16 cellular contexts compared by ENCODE assay signal in the genomic region with DNA sequence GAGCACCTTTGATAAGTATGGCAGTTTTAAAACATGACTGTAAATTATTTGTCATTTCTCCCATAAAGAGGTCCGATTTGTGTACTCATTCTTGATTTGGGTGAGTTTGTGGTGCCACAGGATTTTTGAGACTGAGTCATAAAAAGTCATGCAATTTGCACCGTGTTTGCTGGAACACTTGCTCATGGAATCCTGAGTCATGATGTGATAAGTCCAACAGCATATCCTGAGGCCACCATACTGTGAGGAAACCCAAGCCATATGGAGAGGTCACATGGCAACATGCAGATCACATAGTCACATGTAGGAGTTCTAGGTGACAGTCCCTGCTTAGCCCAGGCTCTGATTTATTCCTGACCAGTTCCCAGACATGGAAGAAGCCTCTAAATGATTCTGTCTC. TPM values are rescaled to one million over a fixed set of nuclear protein-coding genes. Genes with fewer than 3 reads are reported as not detected.
DNase-seq lines count a peak whose midpoint lies in the region; ATAC-seq and TF ChIP-seq lines count a peak whose summit lies in the region.
"Had no signal": no experiment of that assay in that cellular context is flagged by ENCODE, and none has a peak within 500 bp of the region (broad histone marks: within the 10 kb centered on the region; RNA-seq: fewer than 3 reads in every experiment).

No MANE protein-coding gene starts in this region.

- H3K4me1 Mint-ChIP-seq in activated CD4-positive, alpha-beta T cell treated with anti-CD3 and anti-CD28 coated beads, Interleukin-2, amount 10 ng/mL, durations not matched to agents 24 days and 14 days: no peaks in the 10 kb centered on the region
- H3K4me1 Mint-ChIP-seq: naive B cell had no signal

- no peak for TF ChIP-seq POLR2A in vagina (IDR thresholded peaks at IDR 0.05)

- intact Hi-C loops in activated CD4-positive, alpha-beta T cell treated with anti-CD3 and anti-CD28 coated beads, Interleukin-2, amount 10 ng/mL, durations not matched to agents 24 days and 14 days (cut with micrococcal nuclease): no loop called here
- intact Hi-C loops in vagina (cut with DNase I): no loop called here

- in situ Hi-C loops in SK-MEL-5 (cut with HindIII; ENCODE audit: low pct_unique_long_range_greater_than_20kb, low sequenced_read_pairs): no loop called here

- no peaks in the 10 kb centered on the region for H3K4me1 ChIP-seq in vagina
- H3K4me1 ChIP-seq: A549 had no signal

- H3K27ac ChIP-seq in vagina: no peak overlapping the region
- H3K27ac ChIP-seq: A549 had no signal

- H3K36me3 ChIP-seq in vagina: no peaks in the 10 kb centered on the region

- H3K9me3 Mint-ChIP-seq in activated CD4-positive, alpha-beta T cell treated with anti-CD3 and anti-CD28 coated beads, Interleukin-2, amount 10 ng/mL, durations not matched to agents 24 days and 14 days: no peaks in the 10 kb centered on the region

- no peak for ATAC-seq in GM18502 (IDR thresholded peaks at IDR 0.05; ENCODE audit: poor library complexity, unreplicated experiment)
- ATAC-seq: A549, sciatic nerve had no signal

- H3K27ac Mint-ChIP-seq in activated CD4-positive, alpha-beta T cell treated with anti-CD3 and anti-CD28 coated beads, Interleukin-2, amount 10 ng/mL, durations not matched to agents 24 days and 14 days: no peak overlapping the region
- H3K27ac Mint-ChIP-seq: naive B cell had no signal

- H3K36me3 Mint-ChIP-seq in activated CD4-positive, alpha-beta T cell treated with anti-CD3 and anti-CD28 coated beads, Interleukin-2, amount 10 ng/mL, durations not matched to agents 24 days and 14 days (ENCODE audit: low read depth): no peaks in the 10 kb centered on the region
- H3K36me3 Mint-ChIP-seq: naive B cell had no signal

- H3K4me3 Mint-ChIP-seq in activated CD4-positive, alpha-beta T cell treated with anti-CD3 and anti-CD28 coated beads, Interleukin-2, amount 10 ng/mL, durations not matched to agents 24 days and 14 days: no peak overlapping the region
- H3K4me3 Mint-ChIP-seq: naive B cell had no signal

- no peak for TF ChIP-seq CTCF in fibroblast of mammary gland (conservative IDR thresholded peaks at IDR 0.05; ENCODE audit: control insufficient read depth, insufficient read depth, low read depth, low read length)
- TF ChIP-seq CTCF in vagina (IDR thresholded peaks at IDR 0.05): no peak

- H3K4me3 ChIP-seq in fibroblast of mammary gland (ENCODE audit: control insufficient read depth, low read depth, low read length) (no peak overlapping the region), vagina (no peak overlapping the region)
- H3K4me3 ChIP-seq: A549 had no signal

- peak; percentile 20 for DNase-seq in activated CD4-positive, alpha-beta T cell treated with anti-CD3 and anti-CD28 coated beads, Interleukin-2, amount 10 ng/mL, durations not matched to agents 24 days and 14 days
- no peak for DNase-seq in activated CD4-positive, alpha-beta T cell treated with anti-CD3 and anti-CD28 coated beads for 4 hours
- DNase-seq in SK-MEL-5 (ENCODE audit: low read depth, low spot score) (peak; percentile 6), fibroblast of mammary gland (ENCODE audit: low read depth) (peak; percentile 98), vagina (ENCODE audit: extremely low spot score in 2 of 2) (no peak), cerebellum (ENCODE audit: low spot score) (no peak)
- DNase-seq in stimulated activated CD4-positive, alpha-beta T cell treated with anti-CD3 and anti-CD28 coated beads, Interleukin-2, amount 100 ng/mL, for 48 hours: no peak
- DNase-seq: activated CD4-positive, CD25-positive, alpha-beta regulatory T cell; activated T-cell treated with anti-CD3 and anti-CD28 coated beads, Interleukin-2, amount 50 U/mL, for 1 hour; DMS79 treated with DMSO at 0.1 percent for 48 hours; naive B cell; NCI-H1048; NCI-H446 treated with DMSO at 0.1 percent for 48 hours had no signal

- peaks cover 6% of the 10 kb centered on the region for H3K27me3 Mint-ChIP-seq in activated CD4-positive, alpha-beta T cell treated with anti-CD3 and anti-CD28 coated beads, Interleukin-2, amount 10 ng/mL, durations not matched to agents 24 days and 14 days

- no peaks in the 10 kb centered on the region for H3K9me3 ChIP-seq in vagina
- H3K9me3 ChIP-seq: A549 had no signal

- no peaks in the 10 kb centered on the region for H3K27me3 ChIP-seq in vagina

RNA-seq across cellular contexts. Expression of a gene that starts 40.8 kb away (rescaled TPM):
- total RNA-seq in activated CD4-positive, alpha-beta T cell treated with anti-CD3 and anti-CD28 coated beads, Interleukin-2, amount 10 ng/mL, durations not matched to agents 24 days and 14 days: not detected in 2 replicates
- 0.05 and 0.13 TPM in 2 replicates for total RNA-seq in SK-MEL-5 (2014; rRNA removed; shearing (Covaris generic))
- polyA plus RNA-seq in SK-MEL-5 (2015; cell fraction: cytosol; rRNA removed): 0.18 and 0.27 TPM in 2 replicates
- polyA plus RNA-seq in SK-MEL-5 (2015; cell fraction: nucleus; rRNA removed): 0.35 TPM in 1 of 2 replicates, not detected in the other
- 108 TPM for total RNA-seq in vagina
- 13.3 TPM for total RNA-seq in cerebellum

Comparison
In these comparisons a context has a peak if more than half of its experiments do, and no peak if none do; other contexts are left out.
1. DNase-seq: peak in activated CD4-positive, alpha-beta T cell treated with anti-CD3 and anti-CD28 coated beads, Interleukin-2, amount 10 ng/mL, durations not matched to agents 24 days and 14 days (single experiment), SK-MEL-5 (single experiment) and fibroblast of mammary gland (single experiment); none in activated CD4-positive, alpha-beta T cell treated with anti-CD3 and anti-CD28 coated beads for 4 hours (0 of 2), stimulated activated CD4-positive, alpha-beta T cell treated with anti-CD3 and anti-CD28 coated beads, Interleukin-2, amount 100 ng/mL, for 48 hours (0 of 2), vagina (0 of 2) and cerebellum (single experiment).
2. RNA of a gene that starts 40.8 kb away (total RNA-seq): 108 TPM in vagina (single experiment) and 13.3 TPM in cerebellum (single experiment); 0.05 to 0.13 TPM in SK-MEL-5 and not detected in activated CD4-positive, alpha-beta T cell treated with anti-CD3 and anti-CD28 coated beads, Interleukin-2, amount 10 ng/mL, durations not matched to agents 24 days and 14 days; every median in the first group is over 10 times any median in the second.